ENCODE assay signal across 19 cellular contexts in genomic region chr4:48851651-48852050, GRCh38. TPM values are rescaled to one million over a fixed set of nuclear protein-coding genes. Genes with fewer than 3 reads are reported as not detected.
DNase-seq lines count a peak whose midpoint lies in the region; ATAC-seq, FAIRE-seq and TF ChIP-seq lines count a peak whose summit lies in the region.
"Had no signal": no experiment of that assay in that cellular context is flagged by ENCODE, and none has a peak within 500 bp of the region (broad histone marks: within the 10 kb centered on the region; RNA-seq: fewer than 3 reads in every experiment).

No MANE protein-coding gene starts in this region.

- peaks cover 62% of the 10 kb centered on the region for H3K36me3 Mint-ChIP-seq in stimulated activated naive CD8-positive, alpha-beta T cell treated with anti-CD3 and anti-CD28 coated beads, Interleukin-15, Interleukin-2, amounts not matched to agents 100 ng/mL and 50 ng/mL, for 24 hours (ENCODE audit: low read depth)

- CTCF ChIA-PET in mammary epithelial cell (lab: Charles Lee; ENCODE audit: low non-redundant PET): no interaction called here

- TF ChIP-seq POLR2A in breast epithelium (IDR thresholded peaks at IDR 0.05): no peak

- dilution Hi-C loops in mammary epithelial cell (cut with HindIII; ENCODE audit: low sequenced_read_pairs): no loop called here

- no peak overlapping the region for H3K4me3 Mint-ChIP-seq in stimulated activated naive CD8-positive, alpha-beta T cell treated with anti-CD3 and anti-CD28 coated beads, Interleukin-15, Interleukin-2, amounts not matched to agents 100 ng/mL and 50 ng/mL, for 24 hours

- H3K4me2 ChIP-seq in mammary epithelial cell (ENCODE audit: insufficient read depth, low read depth, low read length): no peak overlapping the region

- no peaks in the 10 kb centered on the region for H3K27me3 Mint-ChIP-seq in stimulated activated naive CD8-positive, alpha-beta T cell treated with anti-CD3 and anti-CD28 coated beads, Interleukin-15, Interleukin-2, amounts not matched to agents 100 ng/mL and 50 ng/mL, for 24 hours

- H3K4me3 ChIP-seq in mammary epithelial cell (replicated peaks in 1 of 3; ENCODE audit: insufficient read depth in 1 of 3, low read depth in 2 of 3, low read length in 3 of 3) (no peak overlapping the region), breast epithelium (no peak overlapping the region), bronchial epithelial cell (ENCODE audit: low read depth, low read length) (no peak overlapping the region)
- H3K4me3 ChIP-seq: MG63, Peyer's patch had no signal

- H3K4me1 ChIP-seq in mammary epithelial cell (ENCODE audit: insufficient read depth, low read length) (no peaks in the 10 kb centered on the region), breast epithelium (no peaks in the 10 kb centered on the region)
- H3K4me1 ChIP-seq: Caco-2, Peyer's patch had no signal

- H3K9ac ChIP-seq in mammary epithelial cell (ENCODE audit: insufficient read depth, low read length): no peak overlapping the region

- H3K36me3 ChIP-seq in mammary epithelial cell (ENCODE audit: insufficient read depth, low read length) (peaks cover 24% of the 10 kb centered on the region), breast epithelium (no peaks in the 10 kb centered on the region), bronchial epithelial cell (ENCODE audit: control insufficient read depth, insufficient read depth, low read length) (peaks cover 3% of the 10 kb centered on the region)

- peaks cover 6% of the 10 kb centered on the region for H3K9me3 Mint-ChIP-seq in stimulated activated naive CD8-positive, alpha-beta T cell treated with anti-CD3 and anti-CD28 coated beads, Interleukin-15, Interleukin-2, amounts not matched to agents 100 ng/mL and 50 ng/mL, for 24 hours

- H3K27me3 ChIP-seq in mammary epithelial cell (ENCODE audit: insufficient read depth, low read length): no peaks in the 10 kb centered on the region
- no peaks in the 10 kb centered on the region for H3K27me3 ChIP-seq in breast epithelium
- no peaks in the 10 kb centered on the region for H3K27me3 ChIP-seq in bronchial epithelial cell (ENCODE audit: control insufficient read depth, insufficient read depth, low read length)
- H3K27me3 ChIP-seq: MG63, Peyer's patch had no signal

- in situ Hi-C loops in mammary epithelial cell (cut with MboI; ENCODE audit: low sequenced_read_pairs in 2 of 2): no loop called here

- no peaks in the 10 kb centered on the region for H3K9me3 ChIP-seq in mammary epithelial cell (replicated peaks; ENCODE audit: insufficient read depth, low read length)
- no peaks in the 10 kb centered on the region for H3K9me3 ChIP-seq in breast epithelium
- H3K9me3 ChIP-seq: Caco-2, MG63, Peyer's patch had no signal

- H3K27ac ChIP-seq in mammary epithelial cell (ENCODE audit: insufficient read depth, low read depth, low read length): no peak overlapping the region
- H3K27ac ChIP-seq in breast epithelium: no peak overlapping the region
- H3K27ac ChIP-seq: C4-2B, Peyer's patch had no signal

- no peak for FAIRE-seq in bronchial epithelial cell (lab: Jason Lieb, UNC)
- FAIRE-seq: A204.1, GM18507, H54 had no signal

- DNase-seq in activated CD4-positive, CD25-positive, alpha-beta regulatory T cell (lab: John Stamatoyannopoulos, UW): no peak
- DNase-seq in mammary epithelial cell: peak; percentile 11
- DNase-seq in breast epithelium (ENCODE audit: low spot score in 2 of 2): no peak
- DNase-seq in bronchial epithelial cell (ENCODE audit: low read depth): peak; percentile 69
- no peak for DNase-seq in ecto neural progenitor cell (ENCODE audit: low spot score)
- DNase-seq in sciatic nerve (ENCODE audit: low spot score): no peak
- DNase-seq: Caco-2, MG63, NCI-H1417, NCI-H1930, NCI-H2171 treated with DMSO at 0.1 percent for 48 hours, NCI-H82, Peyer's patch had no signal

- no TSS peak for BruUV-seq in mammary epithelial cell (replicated peaks; lab: Mats Ljungman, UMichigan)

- intact Hi-C loops in mammary epithelial cell (cut with micrococcal nuclease): no loop called here
- intact Hi-C loops in breast epithelium (cut with DNase I; ENCODE audit: low total_unique reads): no loop called here
- intact Hi-C loops in sciatic nerve (cut with DNase I): loop anchor here (5.0 kb wide), 1 partner anchor 494 kb away; no protein-coding TSS in a partner anchor

- TF ChIP-seq CTCF in mammary epithelial cell (conservative IDR thresholded peaks at IDR 0.05 in 1 of 2, IDR thresholded peaks at IDR 0.05 in 1 of 2; ENCODE audit: extremely low read depth in 1 of 2, insufficient read depth in 1 of 2, low read depth in 1 of 2, low read length in 2 of 2): no peak
- TF ChIP-seq CTCF in breast epithelium (IDR thresholded peaks at IDR 0.05): no peak
- TF ChIP-seq CTCF in bronchial epithelial cell (IDR thresholded peaks at IDR 0.05; ENCODE audit: insufficient read depth, low read length, severe bottlenecking): no peak

- H4K20me1 ChIP-seq in mammary epithelial cell (ENCODE audit: insufficient read depth, low read length): no peaks in the 10 kb centered on the region

- peak; percentile 79 to 89 for ATAC-seq in activated CD4-positive, CD25-positive, alpha-beta regulatory T cell treated with anti-CD3 and anti-CD28 coated beads, Interleukin-2, amount 50 U/mL, for 24 hours
- no peak for ATAC-seq in sciatic nerve

- peaks cover 8% of the 10 kb centered on the region for H3K79me2 ChIP-seq in mammary epithelial cell (ENCODE audit: insufficient read depth, low read length)

- peaks cover 27% of the 10 kb centered on the region for H3K4me1 Mint-ChIP-seq in stimulated activated naive CD8-positive, alpha-beta T cell treated with anti-CD3 and anti-CD28 coated beads, Interleukin-15, Interleukin-2, amounts not matched to agents 100 ng/mL and 50 ng/mL, for 24 hours (ENCODE audit: low read depth)

- 82% methylated on average over 1 of the region's 1 CpG for WGBS in mammary epithelial cell (ENCODE audit: low coverage, missing lambda C conversion rate)

- peak overlapping the region; percentile 17 for H3K27ac Mint-ChIP-seq in stimulated activated naive CD8-positive, alpha-beta T cell treated with anti-CD3 and anti-CD28 coated beads, Interleukin-15, Interleukin-2, amounts not matched to agents 100 ng/mL and 50 ng/mL, for 24 hours

- H2AFZ ChIP-seq in mammary epithelial cell (ENCODE audit: low read depth, low read length): no peak overlapping the region

RNA-seq across cellular contexts. Expression of gene OCIAD1, which starts 20.8 kb away (rescaled TPM):
- total RNA-seq in mammary epithelial cell (100 to 1,000 TPM in 1 of 2 donors, 10 to 100 TPM in 1; 85.5 to 125 TPM), breast epithelium (100 to 1,000 TPM in 2 of 3 donors, 10 to 100 TPM in 1; 85.2 to 128 (median 101) TPM), bronchial epithelial cell (81.0 and 97.1 TPM in 2 replicates), sciatic nerve (114 TPM)
- 102 TPM for polyA plus RNA-seq in mammary epithelial cell
- 55.2 TPM for polyA minus RNA-seq in mammary epithelial cell

RNA-seq across cellular contexts. Expression of gene OCIAD2, which starts 54.9 kb away (rescaled TPM):
- total RNA-seq in mammary epithelial cell (100 to 1,000 TPM in 1 of 2 donors, 10 to 100 TPM in 1; 19.2 to 138 TPM), breast epithelium (10 to 100 TPM in 1 of 3 donors, 1 to 10 TPM in 2; 9.2 to 22.0 (median 9.9) TPM), bronchial epithelial cell (162 and 415 TPM in 2 replicates), sciatic nerve (9.3 TPM)
- polyA plus RNA-seq in mammary epithelial cell: 203 TPM
- 38.5 TPM for polyA minus RNA-seq in mammary epithelial cell

Comparison
In these comparisons a context has a peak if more than half of its experiments do, and no peak if none do; other contexts are left out.
1. DNase-seq: peak in mammary epithelial cell (single experiment) and bronchial epithelial cell (single experiment); none in activated CD4-positive, CD25-positive, alpha-beta regulatory T cell (0 of 4), breast epithelium (0 of 2), ecto neural progenitor cell (single experiment) and sciatic nerve (single experiment).